Comparison of ENCODE assay signal across 8 cellular contexts in the genomic region with DNA sequence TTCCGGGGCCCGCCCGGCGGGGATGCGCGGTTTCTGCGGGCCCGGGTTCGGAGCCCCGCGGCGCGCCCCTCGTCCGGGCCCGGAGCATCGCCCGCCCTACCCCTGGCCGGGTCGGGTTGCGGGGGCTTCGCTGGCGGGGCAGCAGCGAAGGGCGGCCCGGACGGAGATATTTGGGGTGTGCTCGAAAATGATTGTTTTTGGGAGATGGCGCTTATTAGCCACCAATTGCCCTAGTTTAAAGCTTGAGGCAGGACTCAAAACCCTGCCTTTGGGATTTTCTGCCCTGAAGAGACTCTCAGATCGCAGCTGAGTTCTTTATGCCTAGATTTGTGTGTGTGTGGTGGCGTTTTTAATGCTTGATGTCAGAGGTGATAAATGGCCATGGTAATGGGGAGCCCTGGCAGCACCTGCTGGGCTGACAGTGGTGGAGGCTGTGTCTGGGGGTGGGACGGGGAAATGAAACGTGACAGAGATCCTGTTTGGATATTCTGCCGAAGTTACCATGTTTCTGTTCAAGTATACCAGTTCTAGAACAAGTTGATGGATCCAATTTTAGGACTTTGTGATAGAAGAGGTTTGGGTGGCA. TPM values are rescaled to one million over a fixed set of nuclear protein-coding genes. Genes with fewer than 3 reads are reported as not detected.
DNase-seq lines count a peak whose midpoint lies in the region; ATAC-seq and TF ChIP-seq lines count a peak whose summit lies in the region.

No MANE protein-coding gene starts in this region.

- no TSS peak for BruUV-seq in HCT116 (replicated peaks; lab: Mats Ljungman, UMichigan)

- no peak for TF ChIP-seq RAD21 in HCT116 (IDR thresholded peaks at IDR 0.05; ENCODE audit: low read depth)

- peak overlapping the region; percentile 93 for H3K4me3 Mint-ChIP-seq in T-helper 2 cell treated with Interferon-gamma antibody and Interleukin-4, amounts not matched to agents 5 μg/mL and 100 μg/mL, for 36 hours
- peak overlapping the region; percentile 94 for H3K4me3 Mint-ChIP-seq in natural killer cell treated with Interleukin-12 subunit alpha and Interleukin-12 subunit beta and Interleukin-15 and Interleukin-18, amount 100 ng/mL, for 72 hours

- TF ChIP-seq CTCF in HCT116 (IDR thresholded peaks at IDR 0.05 in 2 of 3, conservative IDR thresholded peaks at IDR 0.05 in 1 of 3; ENCODE audit: borderline replicate concordance in 1 of 3, insufficient read depth in 1 of 3, low read depth in 2 of 3, low read length in 2 of 3), result no peak

- H3K4me1 ChIP-seq in HCT116 (ENCODE audit: control insufficient read depth in 1 of 2, insufficient read depth in 2 of 2, low read length in 2 of 2), result peaks cover 11 to 30% of the 10 kb centered on the region in 2 experiments
- H3K4me1 ChIP-seq in effector memory CD4-positive, alpha-beta T cell (ENCODE audit: control insufficient read depth, insufficient read depth, low read length, poor library complexity, severe bottlenecking), result peaks cover 22% of the 10 kb centered on the region

- no peaks in the 10 kb centered on the region for H3K36me3 ChIP-seq in HCT116 (ENCODE audit: control insufficient read depth in 1 of 2, insufficient read depth in 2 of 2, low read length in 2 of 2)
- H3K36me3 ChIP-seq in effector memory CD4-positive, alpha-beta T cell (ENCODE audit: control insufficient read depth, insufficient read depth, low read length), result no peaks in the 10 kb centered on the region

- H3K4me3 ChIP-seq in HCT116 (replicated peaks in 1 of 2; ENCODE audit: low read depth in 1 of 2, low read length in 2 of 2), result peak overlapping the region; percentile 77 to 85
- H3K4me3 ChIP-seq in effector memory CD4-positive, alpha-beta T cell (ENCODE audit: insufficient read depth, low read depth, low read length, poor library complexity, severe bottlenecking), result peak overlapping the region; percentile 63

- peak overlapping the region; percentile 88 for H3K27ac Mint-ChIP-seq in T-helper 2 cell treated with Interferon-gamma antibody and Interleukin-4, amounts not matched to agents 5 μg/mL and 100 μg/mL, for 36 hours
- peak overlapping the region; percentile 64 to 73 for H3K27ac Mint-ChIP-seq in natural killer cell treated with Interleukin-12 subunit alpha and Interleukin-12 subunit beta and Interleukin-15 and Interleukin-18, amount 100 ng/mL, for 72 hours

- H3K9ac ChIP-seq in HCT116 (ENCODE audit: low read length), result peak overlapping the region; percentile 68

- peak overlapping the region; percentile 65 for H3K27ac ChIP-seq in HCT116 (ENCODE audit: low read depth, low read length)
- peak overlapping the region; percentile 55 for H3K27ac ChIP-seq in effector memory CD4-positive, alpha-beta T cell (ENCODE audit: insufficient read depth, low read length, poor library complexity, severe bottlenecking)

- no peaks in the 10 kb centered on the region for H3K27me3 ChIP-seq in HCT116 (ENCODE audit: insufficient read depth, low read length)
- no peaks in the 10 kb centered on the region for H3K27me3 ChIP-seq in effector memory CD4-positive, alpha-beta T cell (replicated peaks; ENCODE audit: control insufficient read depth, insufficient read depth, low read length, poor library complexity, severe bottlenecking)

- H3K4me1 Mint-ChIP-seq in T-helper 2 cell treated with Interferon-gamma antibody and Interleukin-4, amounts not matched to agents 5 μg/mL and 100 μg/mL, for 36 hours (ENCODE audit: low read depth), result peaks cover 37% of the 10 kb centered on the region
- peaks cover 27 to 29% of the 10 kb centered on the region in 2 donors for H3K4me1 Mint-ChIP-seq in natural killer cell treated with Interleukin-12 subunit alpha and Interleukin-12 subunit beta and Interleukin-15 and Interleukin-18, amount 100 ng/mL, for 72 hours (ENCODE audit: low read depth in 2 of 2)

- H2AFZ ChIP-seq in HCT116 (ENCODE audit: low read depth, low read length, poor library complexity, severe bottlenecking), result no peak overlapping the region

- intact Hi-C loops in HCT116 (cut with micrococcal nuclease), result loop anchor here (2.0 kb wide), 1 partner anchor 160 kb away; a partner anchor contains a TSS

- no peak for TF ChIP-seq POLR2A in HCT116 (IDR thresholded peaks at IDR 0.05; ENCODE audit: borderline replicate concordance, extremely low read depth, insufficient read depth, insufficient read length)

- peaks cover 52% of the 10 kb centered on the region for H3K79me2 ChIP-seq in HCT116 (ENCODE audit: insufficient read depth, low read length)

- RAD21 ChIA-PET in HCT116 (lab: Charles Lee; ENCODE audit: low non-redundant PET in 1 of 2, low total read pairs in 2 of 2, uncharacterized antibody in 2 of 2, unreplicated experiment in 2 of 2), result interaction anchor here (0.5 to 1.2 kb wide), 4 partner anchors 21 to 124 kb away, joined by 3 to 7 read pairs (median 3); no protein-coding TSS in a partner anchor

- POLR2A ChIA-PET in HCT116 (lab: Charles Lee), result no interaction called here

- H3K4me2 ChIP-seq in HCT116 (ENCODE audit: low read length), result peak overlapping the region; percentile 84

- no peaks in the 10 kb centered on the region for H3K9me2 ChIP-seq in HCT116 (ENCODE audit: insufficient read depth)

- H3K9me3 Mint-ChIP-seq in T-helper 2 cell treated with Interferon-gamma antibody and Interleukin-4, amounts not matched to agents 5 μg/mL and 100 μg/mL, for 36 hours, result no peaks in the 10 kb centered on the region
- no peaks in the 10 kb centered on the region for H3K9me3 Mint-ChIP-seq in natural killer cell treated with Interleukin-12 subunit alpha and Interleukin-12 subunit beta and Interleukin-15 and Interleukin-18, amount 100 ng/mL, for 72 hours

- CTCF ChIA-PET in HCT116 (lab: Charles Lee), result interaction anchor here (0.6 to 2.1 kb wide), 13 partner anchors 9 to 305 kb away, joined by 3 to 12 read pairs (median 4); a partner anchor contains a TSS

- peaks cover 4% of the 10 kb centered on the region for H3K36me3 Mint-ChIP-seq in T-helper 2 cell treated with Interferon-gamma antibody and Interleukin-4, amounts not matched to agents 5 μg/mL and 100 μg/mL, for 36 hours (ENCODE audit: low read depth)
- no peaks in the 10 kb centered on the region for H3K36me3 Mint-ChIP-seq in natural killer cell treated with Interleukin-12 subunit alpha and Interleukin-12 subunit beta and Interleukin-15 and Interleukin-18, amount 100 ng/mL, for 72 hours

- ATAC-seq in HCT116 (no peak), HG03457 (IDR thresholded peaks at IDR 0.05; ENCODE audit: unreplicated experiment) (no peak)
- no peak for ATAC-seq in natural killer cell treated with Interleukin-12 subunit alpha and Interleukin-12 subunit beta and Interleukin-15 and Interleukin-18, amount 100 ng/mL, for 72 hours

- no peaks in the 10 kb centered on the region for H4K20me1 ChIP-seq in HCT116 (ENCODE audit: insufficient read depth)

- no peaks in the 10 kb centered on the region for H3K9me3 ChIP-seq in HCT116 (ENCODE audit: control insufficient read depth in 1 of 2, insufficient read depth in 1 of 2, low read depth in 1 of 2, low read length in 2 of 2)
- H3K9me3 ChIP-seq in effector memory CD4-positive, alpha-beta T cell (ENCODE audit: control insufficient read depth, low read length), result no peaks in the 10 kb centered on the region

- H3K27me3 Mint-ChIP-seq in T-helper 2 cell treated with Interferon-gamma antibody and Interleukin-4, amounts not matched to agents 5 μg/mL and 100 μg/mL, for 36 hours (ENCODE audit: low read depth), result peaks cover 34% of the 10 kb centered on the region
- H3K27me3 Mint-ChIP-seq in natural killer cell treated with Interleukin-12 subunit alpha and Interleukin-12 subunit beta and Interleukin-15 and Interleukin-18, amount 100 ng/mL, for 72 hours, result peaks cover 10 to 12% of the 10 kb centered on the region in 2 donors

- DNase-seq in EL (peak; percentile 24), HCT116 (ENCODE audit: low read depth, low spot score) (no peak), iPS-NIHi7 (ENCODE audit: extremely low spot score) (no peak), NCI-H2196 (lab: John Stamatoyannopoulos, UW; ENCODE audit: unreplicated experiment) (no peak)
- peak; percentile 19 for DNase-seq in T-helper 2 cell treated with Interferon-gamma antibody and Interleukin-4, amounts not matched to agents 5 μg/mL and 100 μg/mL, for 36 hours (ENCODE audit: low spot score)
- peak in 1 of 3 donors; percentile 9 for DNase-seq in effector memory CD4-positive, alpha-beta T cell
- no peak for DNase-seq in natural killer cell treated with Interleukin-12 subunit alpha and Interleukin-12 subunit beta and Interleukin-15 and Interleukin-18, amount 100 ng/mL, for 72 hours (ENCODE audit: low spot score)

TF ChIP-seq in HCT116, 20 proteins besides CTCF, POLR2A, EP300 and RAD21:
- no peak for TF ChIP-seq EGR1 (IDR thresholded peaks at IDR 0.05; ENCODE audit: low read depth)
- TF ChIP-seq ZFX (IDR thresholded peaks at IDR 0.05), result peak; percentile 45
TF ChIP-seq in HCT116: peak in this region for 1.

RNA-seq across cellular contexts. Expression of a gene that starts 0.6 kb away (rescaled TPM):
- 12.0 TPM for total RNA-seq in HCT116 (2021; ENCODE audit: unreplicated experiment)
- polyA plus RNA-seq in HCT116 (2012), result 5.3 and 6.6 TPM in 2 replicates
- 1 to 10 TPM; 4.0 to 5.3 TPM for total RNA-seq in natural killer cell treated with Interleukin-12 subunit alpha and Interleukin-12 subunit beta and Interleukin-15 and Interleukin-18, amount 100 ng/mL, for 72 hours

RNA-seq across cellular contexts. Expression of a gene that starts 44.5 kb away (rescaled TPM):
- 12.8 TPM for total RNA-seq in HCT116 (2021; ENCODE audit: unreplicated experiment)
- 11.6 and 15.9 TPM in 2 replicates for polyA plus RNA-seq in HCT116 (2012)
- not detected for total RNA-seq in natural killer cell treated with Interleukin-12 subunit alpha and Interleukin-12 subunit beta and Interleukin-15 and Interleukin-18, amount 100 ng/mL, for 72 hours

RNA-seq across cellular contexts. Expression of a gene that starts 58.8 kb away (rescaled TPM):
- 60.2 TPM for total RNA-seq in HCT116 (2021; ENCODE audit: unreplicated experiment)
- polyA plus RNA-seq in HCT116 (2012), result 45.8 and 60.7 TPM in 2 replicates
- total RNA-seq in natural killer cell treated with Interleukin-12 subunit alpha and Interleukin-12 subunit beta and Interleukin-15 and Interleukin-18, amount 100 ng/mL, for 72 hours, result 10 to 100 TPM; 30.6 to 41.7 TPM

Comparison
In these comparisons a context has a peak if more than half of its experiments do, and no peak if none do; other contexts are left out.
1. DNase-seq: peak in EL (single experiment) and T-helper 2 cell treated with Interferon-gamma antibody and Interleukin-4, amounts not matched to agents 5 μg/mL and 100 μg/mL, for 36 hours (single experiment); none in HCT116 (single experiment), natural killer cell treated with Interleukin-12 subunit alpha and Interleukin-12 subunit beta and Interleukin-15 and Interleukin-18, amount 100 ng/mL, for 72 hours (single experiment), iPS-NIHi7 (single experiment) and NCI-H2196 (single experiment).
2. RNA of a gene that starts 44.5 kb away (total RNA-seq): 12.8 TPM in HCT116 (single experiment); not detected in natural killer cell treated with Interleukin-12 subunit alpha and Interleukin-12 subunit beta and Interleukin-15 and Interleukin-18, amount 100 ng/mL, for 72 hours; every median in the first group is over 10 times any median in the second.